ENCODE assay signal across 1 cellular context in the genomic region with DNA sequence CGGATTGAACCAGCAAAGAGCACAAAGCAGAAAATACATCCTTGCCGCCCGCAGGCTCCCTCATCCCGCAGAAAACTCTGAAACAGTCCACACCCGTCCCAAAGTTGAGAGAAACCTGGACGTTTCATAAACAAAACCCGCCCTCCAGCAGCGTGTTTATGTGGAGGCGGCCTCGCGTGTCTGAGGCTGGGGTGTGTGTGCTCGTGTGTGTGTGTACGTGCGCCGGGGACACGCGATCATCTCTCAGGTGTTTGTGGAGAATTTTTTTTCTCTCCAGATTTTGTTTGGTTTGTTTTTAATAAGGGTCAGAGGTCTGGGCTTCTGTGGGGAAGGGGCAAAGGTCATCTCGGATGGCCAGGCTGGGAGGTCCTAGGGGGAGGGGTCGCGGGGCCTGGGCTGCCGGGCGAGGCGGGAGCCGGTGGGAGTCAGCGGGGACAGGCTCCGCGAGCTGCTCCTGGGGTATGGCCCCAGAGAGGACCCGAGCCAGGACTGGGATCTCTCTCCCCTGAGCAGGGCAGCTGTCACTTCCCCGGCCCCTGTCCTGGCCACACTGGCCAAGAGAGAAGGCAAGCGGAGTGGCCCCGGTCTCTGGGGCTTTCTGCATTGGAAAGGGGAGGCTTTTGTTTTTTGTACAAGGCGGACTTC.
TF ChIP-seq lines count a peak whose summit lies in the region.

No MANE protein-coding gene starts in this region.

TF ChIP-seq in K562, 482 proteins besides CTCF, POLR2A, EP300 and RAD21 (continued from another document):
- TF ChIP-seq, protein P1, sequence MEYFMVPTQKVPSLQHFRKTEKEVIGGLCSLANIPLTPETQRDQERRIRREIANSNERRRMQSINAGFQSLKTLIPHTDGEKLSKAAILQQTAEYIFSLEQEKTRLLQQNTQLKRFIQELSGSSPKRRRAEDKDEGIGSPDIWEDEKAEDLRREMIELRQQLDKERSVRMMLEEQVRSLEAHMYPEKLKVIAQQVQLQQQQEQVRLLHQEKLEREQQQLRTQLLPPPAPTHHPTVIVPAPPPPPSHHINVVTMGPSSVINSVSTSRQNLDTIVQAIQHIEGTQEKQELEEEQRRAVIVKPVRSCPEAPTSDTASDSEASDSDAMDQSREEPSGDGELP (CRISPR knock-in tag; IDR thresholded peaks at IDR 0.05; ENCODE audit: borderline replicate concordance): peak; percentile 13; the same call in 1 of the 2 replicates
- TF ChIP-seq NR1H2 (CRISPR knock-in tag; IDR thresholded peaks at IDR 0.05) (0 out of 2 replicates have a peak, but pooled peaks have one; percentile 55), NR2C1 (IDR thresholded peaks at IDR 0.05) (peak; percentile 86), NR2C1 (tag; IDR thresholded peaks at IDR 0.05) (peak; percentile 85), JUNB (CRISPR knock-in tag; conservative IDR thresholded peaks at IDR 0.05) (no peak), NFYB (IDR thresholded peaks at IDR 0.05; ENCODE audit: extremely low read depth, insufficient read length) (no peak), ZNF589 (CRISPR knock-in tag; IDR thresholded peaks at IDR 0.05; ENCODE audit: low read depth) (peak; percentile 50), DIDO1 (tag; IDR thresholded peaks at IDR 0.05; ENCODE audit: low read depth) (no peak), CREB1 (IDR thresholded peaks at IDR 0.05) (no peak), CREB1 (CRISPR knock-in tag; IDR thresholded peaks at IDR 0.05) (no peak), CCAR2 (IDR thresholded peaks at IDR 0.05; ENCODE audit: low read depth, low read length) (no peak), SREBF2 (CRISPR knock-in tag; IDR thresholded peaks at IDR 0.05) (no peak), ZNF354B (CRISPR knock-in tag; IDR thresholded peaks at IDR 0.05) (no peak), RBM25 (IDR thresholded peaks at IDR 0.05; ENCODE audit: low read depth, low read length, severe bottlenecking) (no peak), IRF2 (CRISPR knock-in tag; IDR thresholded peaks at IDR 0.05) (no peak), ARNT (IDR thresholded peaks at IDR 0.05) (peak in 1 of 2 experiments; percentile 57; a peak in 1 of 4 replicates), PYGO2 (tag; IDR thresholded peaks at IDR 0.05) (no peak), PTBP1 (IDR thresholded peaks at IDR 0.05; ENCODE audit: low read depth, low read length) (no peak), ETV5 (CRISPR knock-in tag; IDR thresholded peaks at IDR 0.05; ENCODE audit: low read depth) (peak; percentile 64; the same call in 1 of the 2 replicates), DPF2 (IDR thresholded peaks at IDR 0.05) (peak; percentile 41; the same call in 1 of the 2 replicates), ILF3 (IDR thresholded peaks at IDR 0.05; ENCODE audit: borderline replicate concordance) (no peak), KAT8 (IDR thresholded peaks at IDR 0.05; ENCODE audit: low read depth) (no peak), CAMTA2 (CRISPR knock-in tag; conservative IDR thresholded peaks at IDR 0.05) (no peak)
- TF ChIP-seq, protein P2, sequence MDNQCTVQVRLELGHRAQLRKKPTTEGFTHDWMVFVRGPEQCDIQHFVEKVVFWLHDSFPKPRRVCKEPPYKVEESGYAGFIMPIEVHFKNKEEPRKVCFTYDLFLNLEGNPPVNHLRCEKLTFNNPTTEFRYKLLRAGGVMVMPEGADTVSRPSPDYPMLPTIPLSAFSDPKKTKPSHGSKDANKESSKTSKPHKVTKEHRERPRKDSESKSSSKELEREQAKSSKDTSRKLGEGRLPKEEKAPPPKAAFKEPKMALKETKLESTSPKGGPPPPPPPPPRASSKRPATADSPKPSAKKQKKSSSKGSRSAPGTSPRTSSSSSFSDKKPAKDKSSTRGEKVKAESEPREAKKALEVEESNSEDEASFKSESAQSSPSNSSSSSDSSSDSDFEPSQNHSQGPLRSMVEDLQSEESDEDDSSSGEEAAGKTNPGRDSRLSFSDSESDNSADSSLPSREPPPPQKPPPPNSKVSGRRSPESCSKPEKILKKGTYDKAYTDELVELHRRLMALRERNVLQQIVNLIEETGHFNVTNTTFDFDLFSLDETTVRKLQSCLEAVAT (IDR thresholded peaks at IDR 0.05): 0 out of 4 replicates have a peak, but pooled peaks of 1 of the 2 experiments have one; percentile 32
- TF ChIP-seq, protein P3, sequence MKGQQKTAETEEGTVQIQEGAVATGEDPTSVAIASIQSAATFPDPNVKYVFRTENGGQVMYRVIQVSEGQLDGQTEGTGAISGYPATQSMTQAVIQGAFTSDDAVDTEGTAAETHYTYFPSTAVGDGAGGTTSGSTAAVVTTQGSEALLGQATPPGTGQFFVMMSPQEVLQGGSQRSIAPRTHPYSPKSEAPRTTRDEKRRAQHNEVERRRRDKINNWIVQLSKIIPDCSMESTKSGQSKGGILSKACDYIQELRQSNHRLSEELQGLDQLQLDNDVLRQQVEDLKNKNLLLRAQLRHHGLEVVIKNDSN (CRISPR knock-in tag; IDR thresholded peaks at IDR 0.05): no peak
- TF ChIP-seq, protein P4, sequence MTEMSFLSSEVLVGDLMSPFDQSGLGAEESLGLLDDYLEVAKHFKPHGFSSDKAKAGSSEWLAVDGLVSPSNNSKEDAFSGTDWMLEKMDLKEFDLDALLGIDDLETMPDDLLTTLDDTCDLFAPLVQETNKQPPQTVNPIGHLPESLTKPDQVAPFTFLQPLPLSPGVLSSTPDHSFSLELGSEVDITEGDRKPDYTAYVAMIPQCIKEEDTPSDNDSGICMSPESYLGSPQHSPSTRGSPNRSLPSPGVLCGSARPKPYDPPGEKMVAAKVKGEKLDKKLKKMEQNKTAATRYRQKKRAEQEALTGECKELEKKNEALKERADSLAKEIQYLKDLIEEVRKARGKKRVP (CRISPR knock-in tag; IDR thresholded peaks at IDR 0.05): 0 out of 2 replicates have a peak, but pooled peaks have one; percentile 1
- TF ChIP-seq, protein P5, sequence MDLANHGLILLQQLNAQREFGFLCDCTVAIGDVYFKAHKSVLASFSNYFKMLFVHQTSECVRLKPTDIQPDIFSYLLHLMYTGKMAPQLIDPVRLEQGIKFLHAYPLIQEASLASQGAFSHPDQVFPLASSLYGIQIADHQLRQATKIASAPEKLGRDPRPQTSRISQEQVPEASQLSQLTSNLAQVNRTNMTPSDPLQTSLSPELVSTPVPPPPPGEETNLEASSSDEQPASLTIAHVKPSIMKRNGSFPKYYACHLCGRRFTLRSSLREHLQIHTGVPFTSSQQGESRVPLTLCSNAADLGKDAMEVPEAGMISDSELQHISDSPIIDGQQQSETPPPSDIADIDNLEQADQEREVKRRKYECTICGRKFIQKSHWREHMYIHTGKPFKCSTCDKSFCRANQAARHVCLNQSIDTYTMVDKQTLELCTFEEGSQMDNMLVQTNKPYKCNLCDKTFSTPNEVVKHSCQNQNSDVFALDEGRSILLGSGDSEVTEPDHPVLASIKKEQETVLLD (IDR thresholded peaks at IDR 0.05): 0 out of 2 replicates have a peak, but pooled peaks have one; percentile 49
